Comparison of ENCODE assay signal across 8 cellular contexts in genomic region chr6:68638225-68638900, GRCh38. TPM values are rescaled to one million over a fixed set of nuclear protein-coding genes. Genes with fewer than 3 reads are reported as not detected.
DNase-seq lines count a peak whose midpoint lies in the region; ATAC-seq and TF ChIP-seq lines count a peak whose summit lies in the region.

No MANE protein-coding gene starts in this region.

- H3K9ac ChIP-seq in neural cell (ENCODE audit: low read length): peak overlapping the region; percentile 34

- H3K9me2 ChIP-seq in neural cell (ENCODE audit: insufficient read depth, low read length): no peaks in the 10 kb centered on the region

- no peaks in the 10 kb centered on the region for H3K36me3 ChIP-seq in neural cell (ENCODE audit: insufficient read depth, low read length)

- peak overlapping the region; percentile 83 for H3K4me2 ChIP-seq in neural cell (ENCODE audit: low read length)

- DNase-seq in AG08395 (ENCODE audit: low spot score): peak; percentile 11
- DNase-seq in GM10266 (ENCODE audit: extremely low spot score): peak; percentile 34
- peak; percentile 74 for DNase-seq in OCI-M1 (lab: John Stamatoyannopoulos, UW)
- peak in 8 of 10 donors; percentile 39 to 67 (median 54) for DNase-seq in dorsolateral prefrontal cortex
- DNase-seq in NCI-H187 treated with DMSO at 0.1 percent for 48 hours (lab: John Stamatoyannopoulos, UW): no peak

- H3K9me3 ChIP-seq in neural cell (ENCODE audit: low read length): no peaks in the 10 kb centered on the region

- H3K4me3 ChIP-seq in dorsolateral prefrontal cortex: peak overlapping the region; percentile 66 to 96 (median 83)
- peak overlapping the region; percentile 82 for H3K4me3 ChIP-seq in neural cell (ENCODE audit: low read length)

- TF ChIP-seq CTCF in GM10266 (IDR thresholded peaks at IDR 0.05; ENCODE audit: control insufficient read depth, insufficient read depth, low read depth, missing control alignments) (peak; percentile 66), dorsolateral prefrontal cortex (IDR thresholded peaks at IDR 0.05 in 54 of 56, conservative IDR thresholded peaks at IDR 0.05 in 2 of 56; ENCODE audit: low read depth in 1 of 56, partially characterized antibody in 56 of 56) (peak; percentile 81 to 100 (median 92)), neural cell (IDR thresholded peaks at IDR 0.05; ENCODE audit: poor library complexity, severe bottlenecking) (peak; percentile 88)

- H3K27me3 ChIP-seq in dorsolateral prefrontal cortex: no peaks in the 10 kb centered on the region
- H3K27me3 ChIP-seq in neural cell (ENCODE audit: insufficient read depth, low read depth, low read length): no peaks in the 10 kb centered on the region

- no peak overlapping the region for H2AFZ ChIP-seq in neural cell (ENCODE audit: low read depth, low read length)

- H3K79me2 ChIP-seq in neural cell (replicated peaks; ENCODE audit: insufficient read depth, low read length): peaks cover 40% of the 10 kb centered on the region

- peak overlapping the region; percentile 55 to 99 (median 97) for H3K27ac ChIP-seq in dorsolateral prefrontal cortex
- H3K27ac ChIP-seq in neural cell (ENCODE audit: low read length): no peak overlapping the region

- TF ChIP-seq RAD21 in neural cell (conservative IDR thresholded peaks at IDR 0.05): peak; percentile 88

- no peaks in the 10 kb centered on the region for H4K20me1 ChIP-seq in neural cell (ENCODE audit: insufficient read depth)

- no peak for TF ChIP-seq EP300 in neural cell (conservative IDR thresholded peaks at IDR 0.05; ENCODE audit: poor library complexity, severe bottlenecking)

- intact Hi-C loops in dorsolateral prefrontal cortex (cut with DNase I): loop anchor here (2.0 to 10.0 kb wide), 5 partner anchors 74 to 1504 kb away; no protein-coding TSS in a partner anchor

- peaks cover 10% of the 10 kb centered on the region for H3F3A ChIP-seq in neural cell (ENCODE audit: insufficient read depth, low read length, poor library complexity, severe bottlenecking)

- no peak for ATAC-seq in GM18502 (IDR thresholded peaks at IDR 0.05; ENCODE audit: poor library complexity, unreplicated experiment)
- ATAC-seq in HG02852 (IDR thresholded peaks at IDR 0.05; ENCODE audit: unreplicated experiment): no peak

TF ChIP-seq in neural cell, 6 proteins besides CTCF, POLR2A, EP300 and RAD21:
- TF ChIP-seq POLR2AphosphoS5 (IDR thresholded peaks at IDR 0.05) (no peak), REST (IDR thresholded peaks at IDR 0.05; ENCODE audit: borderline replicate concordance) (no peak), MXI1 (conservative IDR thresholded peaks at IDR 0.05; ENCODE audit: poor library complexity, severe bottlenecking) (no peak), TAF1 (IDR thresholded peaks at IDR 0.05; ENCODE audit: low read depth) (no peak), SMC3 (conservative IDR thresholded peaks at IDR 0.05; ENCODE audit: poor library complexity) (peak; percentile 87), EZH2 (IDR thresholded peaks at IDR 0.05; ENCODE audit: borderline replicate concordance, insufficient read depth, low read length, poor library complexity, severe bottlenecking) (no peak)

RNA-seq across cellular contexts. Expression of gene ADGRB3, which starts 3.3 kb away (rescaled TPM):
- 100 to 1,000 TPM in 92 of 120 experiments, 10 to 100 TPM in 28; 64.3 to 152 (median 114) TPM for total RNA-seq in dorsolateral prefrontal cortex
- polyA plus RNA-seq in neural cell: 62.4 and 66.5 TPM in 2 replicates
- polyA minus RNA-seq in neural cell: 162 and 177 TPM in 2 replicates
